Comparison of ENCODE assay signal across 29 cellular contexts in the genomic region with DNA sequence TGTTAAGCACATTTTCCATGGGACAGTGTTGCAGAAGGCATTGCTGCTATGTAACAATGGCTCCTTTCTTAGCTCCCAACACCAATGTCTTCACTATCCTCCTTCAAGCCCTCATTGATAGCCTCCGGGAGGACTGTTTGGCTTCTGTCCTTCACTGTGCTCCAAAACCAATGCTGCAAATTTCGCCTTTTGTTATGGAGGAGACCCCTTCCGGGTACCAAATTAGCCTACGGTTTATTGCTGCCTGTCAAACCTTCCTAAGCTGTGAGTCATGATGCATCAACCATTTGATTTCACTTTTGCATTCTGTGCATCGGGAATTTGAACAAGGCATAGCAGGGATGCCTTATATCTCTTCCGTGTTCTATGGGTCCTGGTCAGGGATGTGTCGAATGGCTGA.
"Had no signal": no experiment of that assay in that cellular context is flagged by ENCODE, and none has a peak within 500 bp of the region (broad histone marks: within the 10 kb centered on the region; RNA-seq: fewer than 3 reads in every experiment).

No MANE protein-coding gene starts in this region.

- H3K27me3 Mint-ChIP-seq: memory B cell had no signal

- H3K4me1 Mint-ChIP-seq: activated CD8-positive, alpha-beta memory T cell treated with anti-CD3 and anti-CD28 coated beads, Interleukin-2, amount 10 ng/mL, durations not matched to agents 7 days and 5 days; brain; immature natural killer cell; memory B cell had no signal

- H3K9me3 ChIP-seq: gastroesophageal sphincter, pancreas, psoas muscle, sigmoid colon, tibial nerve, uterus had no signal

- ATAC-seq: activated CD8-positive, alpha-beta memory T cell treated with anti-CD3 and anti-CD28 coated beads, Interleukin-2, amount 10 ng/mL, durations not matched to agents 7 days and 5 days; activated CD8-positive, alpha-beta T cell treated with anti-CD3 and anti-CD28 coated beads, Interleukin-2, amount 10 ng/mL, durations not matched to agents 7 days and 5 days; effector memory CD8-positive, alpha-beta T cell; gastroesophageal sphincter; naive thymus-derived CD4-positive, alpha-beta T cell; pancreas; psoas muscle; T-helper 17 cell had no signal

- H3K36me3 Mint-ChIP-seq: activated CD8-positive, alpha-beta memory T cell treated with anti-CD3 and anti-CD28 coated beads, Interleukin-2, amount 10 ng/mL, durations not matched to agents 7 days and 5 days; activated naive CD8-positive, alpha-beta T cell; brain; immature natural killer cell; memory B cell; naive thymus-derived CD4-positive, alpha-beta T cell had no signal

- H3K4me3 Mint-ChIP-seq: activated CD8-positive, alpha-beta memory T cell treated with anti-CD3 and anti-CD28 coated beads, Interleukin-2, amount 10 ng/mL, durations not matched to agents 7 days and 5 days; activated CD8-positive, alpha-beta T cell treated with anti-CD3 and anti-CD28 coated beads, Interleukin-2, amount 10 ng/mL, durations not matched to agents 7 days and 5 days; activated naive CD8-positive, alpha-beta T cell; brain; effector memory CD8-positive, alpha-beta T cell; immature natural killer cell; memory B cell; naive thymus-derived CD4-positive, alpha-beta T cell; T-helper 17 cell had no signal

- H3K27ac Mint-ChIP-seq: activated CD8-positive, alpha-beta memory T cell treated with anti-CD3 and anti-CD28 coated beads, Interleukin-2, amount 10 ng/mL, durations not matched to agents 7 days and 5 days; activated CD8-positive, alpha-beta T cell treated with anti-CD3 and anti-CD28 coated beads, Interleukin-2, amount 10 ng/mL, durations not matched to agents 7 days and 5 days; activated naive CD8-positive, alpha-beta T cell; activated T-helper 2 cell treated with anti-CD3 and anti-CD28 coated beads, Interferon-gamma antibody, Interleukin-2, Interleukin-4, amounts not matched to agents 10 μg/mL and 5 μg/mL and 100 μg/mL, durations not matched to agents 14 hours and 24 hours and 36 hours; brain; effector memory CD8-positive, alpha-beta T cell; immature natural killer cell; memory B cell; T-helper 17 cell had no signal

- FAIRE-seq: pancreas had no signal

- H3K4me1 ChIP-seq: gastroesophageal sphincter, pancreas, psoas muscle, sigmoid colon, tibial nerve, uterus had no signal

- H3K36me3 ChIP-seq: cardiac muscle cell, gastroesophageal sphincter, pancreas, sigmoid colon, tibial nerve, uterus had no signal

- H3K4me3 ChIP-seq: cardiac muscle cell, coronary artery, gastroesophageal sphincter, pancreas, psoas muscle, sigmoid colon, smooth muscle cell, tibial nerve, uterus had no signal

- H3K9me3 Mint-ChIP-seq: effector memory CD8-positive, alpha-beta T cell; immature natural killer cell; naive thymus-derived CD4-positive, alpha-beta T cell had no signal

- H3K27ac ChIP-seq: cardiac muscle cell, coronary artery, gastroesophageal sphincter, pancreas, psoas muscle, sigmoid colon, tibial nerve, uterus had no signal

- DNase-seq: activated CD4-positive, alpha-beta T cell treated with anti-CD3 and anti-CD28 coated beads for 1 hour; activated CD8-positive, alpha-beta memory T cell treated with anti-CD3 and anti-CD28 coated beads, Interleukin-2, amount 10 ng/mL, durations not matched to agents 7 days and 5 days; activated CD8-positive, alpha-beta T cell treated with anti-CD3 and anti-CD28 coated beads, Interleukin-2, amount 10 ng/mL, durations not matched to agents 7 days and 5 days; activated naive CD4-positive, alpha-beta T cell; activated T-cell treated with anti-CD3 and anti-CD28 coated beads, Interleukin-2, amount 50 U/mL, for 48 hours; anterior cingulate cortex; effector memory CD8-positive, alpha-beta T cell; erythroblast; head of caudate nucleus; hippocampal formation; immature natural killer cell; midbrain; naive thymus-derived CD4-positive, alpha-beta T cell; pancreas; psoas muscle; sigmoid colon; stimulated activated CD4-positive, alpha-beta T cell treated with anti-CD3 and anti-CD28 coated beads, Interleukin-1b, Interleukin-23, amount 100 ng/mL, for 48 hours; stimulated activated naive CD4-positive, alpha-beta T cell treated with Interleukin-2 at 50 U/mL for 16 hours; T-helper 17 cell; uterus had no signal

- H3K27me3 ChIP-seq: cardiac muscle cell, tibial nerve, uterus had no signal
